1 cellular context compared by ENCODE assay signal in the genomic region with DNA sequence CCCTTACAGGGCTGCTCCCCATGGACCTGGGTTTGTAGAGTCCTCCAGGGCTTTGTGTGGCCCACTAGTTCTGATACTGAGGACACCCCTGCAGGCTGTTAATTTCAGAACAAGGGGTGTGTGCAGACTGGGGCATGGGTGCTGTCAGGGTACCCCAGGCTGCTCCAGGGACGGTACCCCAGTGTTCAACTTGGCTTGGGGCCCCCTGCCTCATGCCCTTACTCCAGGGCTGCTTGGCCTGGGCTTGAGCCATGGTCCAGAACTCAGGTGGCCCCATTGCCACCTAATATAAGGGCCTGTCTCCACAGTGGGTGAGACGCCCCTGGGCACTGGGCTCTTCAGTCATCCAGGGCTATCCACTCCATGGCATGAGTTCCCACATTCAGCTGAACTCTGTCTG.
TF ChIP-seq lines count a peak whose summit lies in the region.

No MANE protein-coding gene starts in this region.

TF ChIP-seq in HepG2, 621 proteins besides CTCF, POLR2A, EP300 and RAD21 (continued from another document):
- no peak for TF ChIP-seq ARNT (IDR thresholded peaks at IDR 0.05)
